ENCODE assay signal across 16 cellular contexts in the genomic region with DNA sequence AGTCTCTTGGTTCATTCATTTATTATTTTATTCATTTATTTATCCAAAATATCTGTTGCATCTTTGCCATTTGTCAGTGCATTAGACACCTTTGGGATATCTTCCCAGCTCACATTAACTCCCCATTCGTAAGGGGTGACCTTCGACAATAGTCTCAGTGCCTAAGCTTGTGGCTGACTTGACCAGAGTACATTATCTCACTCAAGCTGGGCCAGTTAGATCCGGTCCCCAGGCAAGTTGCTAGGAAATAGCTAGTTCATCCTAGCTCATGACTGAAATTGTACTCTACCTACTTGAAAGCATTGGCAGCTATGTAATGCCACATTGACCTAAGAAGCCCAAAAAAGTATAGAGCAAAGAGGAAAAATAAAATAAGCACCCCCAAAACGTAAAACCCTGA.
DNase-seq lines count a peak whose midpoint lies in the region; ATAC-seq and TF ChIP-seq lines count a peak whose summit lies in the region.
"Had no signal": no experiment of that assay in that cellular context is flagged by ENCODE, and none has a peak within 500 bp of the region (broad histone marks: within the 10 kb centered on the region; RNA-seq: fewer than 3 reads in every experiment).

No MANE protein-coding gene starts in this region.

- no peak overlapping the region for H3K9ac ChIP-seq in neural progenitor cell

- no peaks in the 10 kb centered on the region for H3K79me2 ChIP-seq in neural progenitor cell (ENCODE audit: low read depth)

- H2AFZ ChIP-seq in neural progenitor cell (replicated peaks), result no peak overlapping the region

- peaks cover 6% of the 10 kb centered on the region for H3K4me1 ChIP-seq in neural progenitor cell

- H4K20me1 ChIP-seq in neural progenitor cell (ENCODE audit: low read depth), result no peaks in the 10 kb centered on the region

- peaks cover 4% of the 10 kb centered on the region for H3F3A ChIP-seq in neural progenitor cell (ENCODE audit: low read depth)

- H3K4me3 Mint-ChIP-seq in neural progenitor cell, result no peak overlapping the region
- H3K4me3 Mint-ChIP-seq: CD4-positive, alpha-beta T cell; H9 had no signal

- H3K36me3 Mint-ChIP-seq in neural progenitor cell, result no peaks in the 10 kb centered on the region

- ATAC-seq in SK-N-SH treated with all-trans-retinoic acid at 6 μM for 48 hours (no peak), HG03139 (IDR thresholded peaks at IDR 0.05; ENCODE audit: unreplicated experiment) (no peak), HG03108 (IDR thresholded peaks at IDR 0.05; ENCODE audit: unreplicated experiment) (no peak)

- no peaks in the 10 kb centered on the region for H3K9me3 ChIP-seq in neural progenitor cell (ENCODE audit: low read depth)
- H3K9me3 ChIP-seq: Caco-2 had no signal

- no peak overlapping the region for H3K4me3 ChIP-seq in neural progenitor cell

- peaks cover 2% of the 10 kb centered on the region for H3K27me3 Mint-ChIP-seq in neural progenitor cell (ENCODE audit: insufficient read depth, low read depth)

- peaks cover 7% of the 10 kb centered on the region for H3K4me1 Mint-ChIP-seq in neural progenitor cell

- H3K27ac ChIP-seq in neural progenitor cell, result no peak overlapping the region
- H3K27ac ChIP-seq: C4-2B, HL-60 had no signal

- H3K4me2 ChIP-seq in neural progenitor cell, result no peak overlapping the region

- no peaks in the 10 kb centered on the region for H3K9me3 Mint-ChIP-seq in neural progenitor cell
- H3K9me3 Mint-ChIP-seq: CD4-positive, alpha-beta T cell; H9 had no signal

- peaks cover 5% of the 10 kb centered on the region for H3K27me3 ChIP-seq in neural progenitor cell

- DNase-seq in NCI-H748 (lab: John Stamatoyannopoulos, UW; ENCODE audit: unreplicated experiment) (peak; percentile 72), left kidney (ENCODE audit: low read depth, low spot score) (peak; percentile 11), neural progenitor cell (ENCODE audit: low spot score) (no peak), NCI-H1436 treated with DMSO at 0.1 percent for 48 hours (lab: John Stamatoyannopoulos, UW) (no peak)
- DNase-seq: ACHN; Caco-2; CD4-positive, alpha-beta T cell; DMS153; DMS79; GDM1; H9 had no signal

- no peak overlapping the region for H3K27ac Mint-ChIP-seq in neural progenitor cell
- H3K27ac Mint-ChIP-seq: CD4-positive, alpha-beta T cell; H9 had no signal

- no peaks in the 10 kb centered on the region for H3K36me3 ChIP-seq in neural progenitor cell

- no peak for TF ChIP-seq CTCF in neural progenitor cell (IDR thresholded peaks at IDR 0.05)

TF ChIP-seq in SK-N-SH treated with all-trans-retinoic acid at 6 μM for 48 hours, 23 proteins besides CTCF, POLR2A, EP300 and RAD21:
- TF ChIP-seq, protein P1, sequence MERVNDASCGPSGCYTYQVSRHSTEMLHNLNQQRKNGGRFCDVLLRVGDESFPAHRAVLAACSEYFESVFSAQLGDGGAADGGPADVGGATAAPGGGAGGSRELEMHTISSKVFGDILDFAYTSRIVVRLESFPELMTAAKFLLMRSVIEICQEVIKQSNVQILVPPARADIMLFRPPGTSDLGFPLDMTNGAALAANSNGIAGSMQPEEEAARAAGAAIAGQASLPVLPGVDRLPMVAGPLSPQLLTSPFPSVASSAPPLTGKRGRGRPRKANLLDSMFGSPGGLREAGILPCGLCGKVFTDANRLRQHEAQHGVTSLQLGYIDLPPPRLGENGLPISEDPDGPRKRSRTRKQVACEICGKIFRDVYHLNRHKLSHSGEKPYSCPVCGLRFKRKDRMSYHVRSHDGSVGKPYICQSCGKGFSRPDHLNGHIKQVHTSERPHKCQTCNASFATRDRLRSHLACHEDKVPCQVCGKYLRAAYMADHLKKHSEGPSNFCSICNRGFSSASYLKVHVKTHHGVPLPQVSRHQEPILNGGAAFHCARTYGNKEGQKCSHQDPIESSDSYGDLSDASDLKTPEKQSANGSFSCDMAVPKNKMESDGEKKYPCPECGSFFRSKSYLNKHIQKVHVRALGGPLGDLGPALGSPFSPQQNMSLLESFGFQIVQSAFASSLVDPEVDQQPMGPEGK (CRISPR knock-in tag; IDR thresholded peaks at IDR 0.05; ENCODE audit: borderline replicate concordance), result no peak
- TF ChIP-seq GLIS3 (CRISPR knock-in tag; IDR thresholded peaks at IDR 0.05), result peak; percentile 78
- TF ChIP-seq ZFP3 (CRISPR knock-in tag; IDR thresholded peaks at IDR 0.05), result no peak
- no peak for TF ChIP-seq RARB (CRISPR knock-in tag; IDR thresholded peaks at IDR 0.05)
- no peak for TF ChIP-seq ZC3H10 (CRISPR knock-in tag; IDR thresholded peaks at IDR 0.05)
- no peak for TF ChIP-seq ZNF70 (CRISPR knock-in tag; IDR thresholded peaks at IDR 0.05)
- no peak for TF ChIP-seq BACH2 (CRISPR knock-in tag; IDR thresholded peaks at IDR 0.05; ENCODE audit: borderline replicate concordance)

Comparison
In these comparisons a context has a peak if more than half of its experiments do, and no peak if none do; other contexts are left out.
1. DNase-seq: peak in NCI-H748 (single experiment) and left kidney (single experiment); none in neural progenitor cell (single experiment) and NCI-H1436 treated with DMSO at 0.1 percent for 48 hours (single experiment).